ENCODE assay signal across 19 cellular contexts in the genomic region with DNA sequence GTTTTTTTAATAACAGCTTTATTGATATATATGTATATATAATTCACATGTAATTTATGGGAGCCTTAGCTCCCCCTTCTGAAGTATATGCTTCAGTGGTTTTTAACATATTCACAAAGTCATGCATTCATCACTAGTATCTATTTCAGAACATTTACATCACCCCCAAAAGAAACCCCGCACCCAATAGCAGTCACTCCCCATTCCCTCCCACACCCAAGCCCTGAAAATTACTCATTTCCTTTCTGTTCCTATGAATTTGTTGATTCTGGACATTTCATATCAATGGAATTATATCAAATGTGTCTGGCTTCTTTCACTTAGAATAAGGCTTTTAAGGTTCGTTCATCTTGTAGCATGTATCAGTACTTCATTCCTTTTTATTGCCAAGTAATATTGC. TPM values are rescaled to one million over a fixed set of nuclear protein-coding genes. Genes with fewer than 3 reads are reported as not detected.
DNase-seq lines count a peak whose midpoint lies in the region; ATAC-seq lines count a peak whose summit lies in the region.
"Had no signal": no experiment of that assay in that cellular context is flagged by ENCODE, and none has a peak within 500 bp of the region (broad histone marks: within the 10 kb centered on the region; RNA-seq: fewer than 3 reads in every experiment).

No MANE protein-coding gene starts in this region.

- intact Hi-C loops in Right ventricle myocardium inferior (cut with DNase I), result no loop called here

- ATAC-seq in Right ventricle myocardium inferior, result no peak
- ATAC-seq in HG02798 (IDR thresholded peaks at IDR 0.05; ENCODE audit: poor library complexity, unreplicated experiment), result no peak
- no peak for ATAC-seq in HG02763 (IDR thresholded peaks at IDR 0.05; ENCODE audit: unreplicated experiment)
- ATAC-seq: activated CD4-positive, CD25-positive, alpha-beta regulatory T cell treated with anti-CD3 and anti-CD28 coated beads, Interleukin-2, amount 50 U/mL, for 24 hours; esophagus mucosa; lower lobe of right lung had no signal

- DNase-seq in EL (peak; percentile 54), RKO (ENCODE audit: low spot score) (peak; percentile 37), dedifferentiated amniotic fluid mesenchymal stem cell (ENCODE audit: extremely low spot score) (peak; percentile 76), iris pigment epithelial cell (ENCODE audit: low read depth) (peak; percentile 47), Right ventricle myocardium inferior (ENCODE audit: missing footprints) (no peak), LoVo (ENCODE audit: low spot score) (no peak)
- DNase-seq: activated CD8-positive, alpha-beta memory T cell treated with anti-CD3 and anti-CD28 coated beads for 24 hours; CD4-positive, CD25-positive, alpha-beta regulatory T cell; hippocampal formation; islet precursor cell; lower lobe of right lung; NCI-H1436 treated with DMSO at 0.1 percent for 48 hours; NCI-H774; OCI-M1; T-helper 9 cell had no signal

RNA-seq across cellular contexts. Expression of a gene that starts 35.6 kb away (rescaled TPM):
- 28.2 TPM for total RNA-seq in Right ventricle myocardium inferior

Comparison
In these comparisons a context has a peak if more than half of its experiments do, and no peak if none do; other contexts are left out.
1. DNase-seq: peak in EL (single experiment), RKO (single experiment), dedifferentiated amniotic fluid mesenchymal stem cell (single experiment) and iris pigment epithelial cell (single experiment); none in Right ventricle myocardium inferior (single experiment) and LoVo (single experiment).